ENCODE assay signal across 8 cellular contexts in the genomic region with DNA sequence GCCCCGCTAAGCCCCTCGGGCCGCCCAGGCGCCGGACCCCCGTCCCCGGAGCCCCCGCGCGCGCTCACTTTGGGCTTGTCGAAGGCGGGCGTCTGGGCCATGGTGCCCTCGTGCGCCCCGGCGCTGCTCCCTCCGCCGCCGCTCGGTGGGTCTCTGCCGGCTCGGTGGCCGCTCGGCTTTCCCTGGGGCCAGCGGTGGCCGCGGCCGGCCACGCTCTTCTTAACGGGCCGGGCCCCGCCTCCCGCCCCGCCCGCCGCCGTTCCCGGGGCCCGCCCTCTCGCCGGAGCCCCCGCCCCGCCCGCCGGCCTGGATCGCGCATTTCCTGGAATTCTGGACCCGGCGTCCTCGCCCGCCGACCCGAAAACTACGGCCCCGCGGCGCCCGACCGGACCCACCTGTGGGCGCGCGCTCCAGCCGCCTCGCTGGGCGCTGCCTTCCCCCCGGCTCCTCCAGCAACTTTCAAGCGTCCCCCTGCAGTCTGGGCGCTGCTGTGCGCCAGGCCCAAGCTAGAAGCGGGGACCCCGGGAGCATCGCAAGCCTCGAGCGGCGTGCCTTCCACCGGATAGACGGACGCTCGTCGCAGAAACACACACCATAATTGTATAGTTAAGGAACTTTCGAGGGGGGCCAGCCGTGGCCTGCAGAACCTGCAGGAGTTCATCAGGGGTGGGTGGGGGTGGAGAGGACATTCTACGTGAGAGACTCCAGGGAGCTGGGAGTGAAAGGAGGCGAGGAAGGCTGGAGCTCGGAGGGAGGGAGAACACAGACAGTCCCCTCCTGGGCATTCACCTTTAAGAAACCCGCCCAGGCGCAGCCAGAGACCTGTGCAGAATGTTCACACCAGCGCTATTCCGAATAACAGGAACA. TPM values are rescaled to one million over a fixed set of nuclear protein-coding genes. Genes with fewer than 3 reads are reported as not detected.
DNase-seq lines count a peak whose midpoint lies in the region; ATAC-seq and TF ChIP-seq lines count a peak whose summit lies in the region.

A gene (minus strand): TSS at position 193 of the 867 bp plus-strand sequence. CDS start 92 bp downstream, at position 101.

- peaks cover 0 to 10% (median 0%) of the 10 kb centered on the region in 3 donors for H3K36me3 Mint-ChIP-seq in CD8-positive, alpha-beta memory T cell
- H3K36me3 Mint-ChIP-seq in activated T-helper 2 cell treated with anti-CD3 and anti-CD28 coated beads, Interferon-gamma antibody, Interleukin-2, Interleukin-4, amounts not matched to agents 10 μg/mL and 5 μg/mL and 100 μg/mL, durations not matched to agents 14 hours and 24 hours and 36 hours (ENCODE audit: low read depth): peaks cover 16% of the 10 kb centered on the region
- H3K36me3 Mint-ChIP-seq in nephron (ENCODE audit: low read depth): no peaks in the 10 kb centered on the region

- peak within 1 kb of the TSS; percentile 71 for H3K27ac ChIP-seq in CD8-positive, alpha-beta memory T cell (ENCODE audit: low read depth, low read length)
- peak within 1 kb of the TSS; percentile 31; the same call in 1 of the 2 replicates for H3K27ac ChIP-seq in HEK293 (ENCODE audit: extremely low read depth, low read depth, low read length)
- H3K27ac ChIP-seq in foreskin keratinocyte: peak within 1 kb of the TSS; percentile 76

- peaks cover 51% of the 10 kb centered on the region for H3K4me1 ChIP-seq in CD8-positive, alpha-beta memory T cell (ENCODE audit: insufficient read depth, low read length)
- H3K4me1 ChIP-seq in HEK293 (ENCODE audit: control insufficient read depth, insufficient read depth, low read length): no peaks in the 10 kb centered on the region; the same call in 1 of the 2 replicates
- peaks cover under 1% of the 10 kb centered on the region for H3K4me1 ChIP-seq in foreskin keratinocyte

- peak; percentile 45 to 69 (median 54) for DNase-seq in CD8-positive, alpha-beta memory T cell
- DNase-seq in NOMO-1 treated with DMSO at 0.1 percent for 48 hours (lab: John Stamatoyannopoulos, UW; ENCODE audit: unreplicated experiment): peak; percentile 45
- peak; percentile 36 for DNase-seq in activated T-helper 2 cell treated with anti-CD3 and anti-CD28 coated beads, Interferon-gamma antibody, Interleukin-2, Interleukin-4, amounts not matched to agents 10 μg/mL and 5 μg/mL and 100 μg/mL, durations not matched to agents 14 hours and 24 hours and 36 hours (ENCODE audit: low spot score)
- DNase-seq in foreskin keratinocyte: peak in 1 of 2 donors; percentile 58

- ATAC-seq in foreskin keratinocyte (peak; percentile 62), HG02870 (IDR thresholded peaks at IDR 0.05; ENCODE audit: unreplicated experiment) (no peak), GM18858 (IDR thresholded peaks at IDR 0.05; ENCODE audit: unreplicated experiment) (no peak)

- CTCF ChIA-PET in CD8-positive, alpha-beta memory T cell (lab: Charles Lee): interaction anchor here (1.0 to 13.3 kb wide), 7 partner anchors 8 to 132 kb away, joined by 3 to 130 read pairs (median 8); no protein-coding TSS in a partner anchor
- CTCF ChIA-PET in HEK293 (lab: Yijun Ruan, JAX): no interaction called here

- no peaks in the 10 kb centered on the region for H3K27me3 ChIP-seq in CD8-positive, alpha-beta memory T cell (ENCODE audit: insufficient read depth, low read length, poor library complexity, severe bottlenecking)
- peaks cover 6% of the 10 kb centered on the region for H3K27me3 ChIP-seq in foreskin keratinocyte

- POLR2A ChIA-PET in CD8-positive, alpha-beta memory T cell (lab: Charles Lee): interaction anchor here (0.7 to 1.1 kb wide), 6 partner anchors 9 to 234 kb away, joined by 3 to 7 read pairs (median 3); a partner anchor contains a TSS
- POLR2A ChIA-PET in HEK293 (lab: Yijun Ruan, JAX): interaction anchor here (0.7 to 1.2 kb wide), 3 partner anchors 9 to 32 kb away, joined by 3 to 10 read pairs (median 3); no protein-coding TSS in a partner anchor

- H3K4me1 Mint-ChIP-seq in CD8-positive, alpha-beta memory T cell: peaks cover 44 to 57% (median 56%) of the 10 kb centered on the region in 3 donors
- H3K4me1 Mint-ChIP-seq in activated T-helper 2 cell treated with anti-CD3 and anti-CD28 coated beads, Interferon-gamma antibody, Interleukin-2, Interleukin-4, amounts not matched to agents 10 μg/mL and 5 μg/mL and 100 μg/mL, durations not matched to agents 14 hours and 24 hours and 36 hours (ENCODE audit: low read depth): peaks cover 37% of the 10 kb centered on the region
- peaks cover 12% of the 10 kb centered on the region for H3K4me1 Mint-ChIP-seq in nephron

- H3K27ac Mint-ChIP-seq in CD8-positive, alpha-beta memory T cell: peak within 1 kb of the TSS; percentile 79 to 98 (median 94)
- peak within 1 kb of the TSS; percentile 85 for H3K27ac Mint-ChIP-seq in activated T-helper 2 cell treated with anti-CD3 and anti-CD28 coated beads, Interferon-gamma antibody, Interleukin-2, Interleukin-4, amounts not matched to agents 10 μg/mL and 5 μg/mL and 100 μg/mL, durations not matched to agents 14 hours and 24 hours and 36 hours
- H3K27ac Mint-ChIP-seq in nephron: peak within 1 kb of the TSS in 1 of 3 experiments; percentile 83

- peak within 1 kb of the TSS; percentile 83 to 95 (median 89) for H3K4me3 Mint-ChIP-seq in CD8-positive, alpha-beta memory T cell
- peak within 1 kb of the TSS; percentile 85 for H3K4me3 Mint-ChIP-seq in activated T-helper 2 cell treated with anti-CD3 and anti-CD28 coated beads, Interferon-gamma antibody, Interleukin-2, Interleukin-4, amounts not matched to agents 10 μg/mL and 5 μg/mL and 100 μg/mL, durations not matched to agents 14 hours and 24 hours and 36 hours (ENCODE audit: low read depth)
- peak within 1 kb of the TSS; percentile 78 to 85 (median 82) for H3K4me3 Mint-ChIP-seq in nephron

- TF ChIP-seq CTCF in HEK293 (tag by site-specific recombination; IDR thresholded peaks at IDR 0.05) (no peak; the same call in 1 of the 2 replicates), foreskin keratinocyte (conservative IDR thresholded peaks at IDR 0.05) (no peak), nephron (IDR thresholded peaks at IDR 0.05; ENCODE audit: unreplicated experiment in 3 of 3) (no peak)

- H3K36me3 ChIP-seq in CD8-positive, alpha-beta memory T cell (ENCODE audit: insufficient read depth, low read length): no peaks in the 10 kb centered on the region
- no peaks in the 10 kb centered on the region for H3K36me3 ChIP-seq in HEK293 (ENCODE audit: control insufficient read depth in 2 of 2, insufficient read depth in 1 of 2, low read length in 2 of 2)

- intact Hi-C loops in activated T-helper 2 cell treated with anti-CD3 and anti-CD28 coated beads, Interferon-gamma antibody, Interleukin-2, Interleukin-4, amounts not matched to agents 10 μg/mL and 5 μg/mL and 100 μg/mL, durations not matched to agents 14 hours and 24 hours and 36 hours (cut with micrococcal nuclease): loop anchor here (1.0 kb wide), 1 partner anchor 9 kb away; no protein-coding TSS in a partner anchor

- H3K4me3 ChIP-seq in CD8-positive, alpha-beta memory T cell (ENCODE audit: low read length): peak within 1 kb of the TSS; percentile 85
- H3K4me3 ChIP-seq in HEK293 (ENCODE audit: low read depth, low read length): peak within 1 kb of the TSS; percentile 64

- H3K9me3 Mint-ChIP-seq in CD8-positive, alpha-beta memory T cell: no peaks in the 10 kb centered on the region
- H3K9me3 Mint-ChIP-seq in activated T-helper 2 cell treated with anti-CD3 and anti-CD28 coated beads, Interferon-gamma antibody, Interleukin-2, Interleukin-4, amounts not matched to agents 10 μg/mL and 5 μg/mL and 100 μg/mL, durations not matched to agents 14 hours and 24 hours and 36 hours: no peaks in the 10 kb centered on the region
- H3K9me3 Mint-ChIP-seq in nephron: peaks cover 5% of the 10 kb centered on the region

- H3K27me3 Mint-ChIP-seq in CD8-positive, alpha-beta memory T cell: no peaks in the 10 kb centered on the region
- peaks cover 4% of the 10 kb centered on the region for H3K27me3 Mint-ChIP-seq in activated T-helper 2 cell treated with anti-CD3 and anti-CD28 coated beads, Interferon-gamma antibody, Interleukin-2, Interleukin-4, amounts not matched to agents 10 μg/mL and 5 μg/mL and 100 μg/mL, durations not matched to agents 14 hours and 24 hours and 36 hours (ENCODE audit: low read depth)
- H3K27me3 Mint-ChIP-seq in nephron (ENCODE audit: low read depth): peaks cover 34% of the 10 kb centered on the region

- H3K9me3 ChIP-seq in CD8-positive, alpha-beta memory T cell (ENCODE audit: low read length): no peaks in the 10 kb centered on the region
- no peaks in the 10 kb centered on the region for H3K9me3 ChIP-seq in HEK293 (ENCODE audit: control insufficient read depth, insufficient read depth, low read depth, low read length)

TF ChIP-seq in HEK293, 187 proteins besides CTCF, POLR2A, EP300 and RAD21 (continues in another document):
- TF ChIP-seq ZNF629 (tag by site-specific recombination; IDR thresholded peaks at IDR 0.05) (no peak), ZBTB21 (tag by site-specific recombination; IDR thresholded peaks at IDR 0.05) (no peak), ZNF266 (tag by site-specific recombination; IDR thresholded peaks at IDR 0.05; ENCODE audit: low read depth) (no peak), MYNN (tag by site-specific recombination; IDR thresholded peaks at IDR 0.05; ENCODE audit: borderline replicate concordance) (no peak)
- TF ChIP-seq, protein P1, sequence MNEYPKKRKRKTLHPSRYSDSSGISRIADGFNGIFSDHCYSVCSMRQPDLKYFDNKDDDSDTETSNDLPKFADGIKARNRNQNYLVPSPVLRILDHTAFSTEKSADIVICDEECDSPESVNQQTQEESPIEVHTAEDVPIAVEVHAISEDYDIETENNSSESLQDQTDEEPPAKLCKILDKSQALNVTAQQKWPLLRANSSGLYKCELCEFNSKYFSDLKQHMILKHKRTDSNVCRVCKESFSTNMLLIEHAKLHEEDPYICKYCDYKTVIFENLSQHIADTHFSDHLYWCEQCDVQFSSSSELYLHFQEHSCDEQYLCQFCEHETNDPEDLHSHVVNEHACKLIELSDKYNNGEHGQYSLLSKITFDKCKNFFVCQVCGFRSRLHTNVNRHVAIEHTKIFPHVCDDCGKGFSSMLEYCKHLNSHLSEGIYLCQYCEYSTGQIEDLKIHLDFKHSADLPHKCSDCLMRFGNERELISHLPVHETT (tag by site-specific recombination; IDR thresholded peaks at IDR 0.05): no peak

RNA-seq across cellular contexts. Expression of the gene that starts here (rescaled TPM):
- 10 to 100 TPM; 21.1 to 21.3 TPM for total RNA-seq in CD8-positive, alpha-beta memory T cell
- 56.4 TPM for polyA plus RNA-seq in CD8-positive, alpha-beta memory T cell
- total RNA-seq in activated T-helper 2 cell treated with anti-CD3 and anti-CD28 coated beads, Interferon-gamma antibody, Interleukin-2, Interleukin-4, amounts not matched to agents 10 μg/mL and 5 μg/mL and 100 μg/mL, durations not matched to agents 14 hours and 24 hours and 36 hours: 33.3 and 34.5 TPM in 2 replicates
- 16.1 and 17.6 TPM in 2 replicates for total RNA-seq in foreskin keratinocyte
- polyA plus RNA-seq in foreskin keratinocyte: 21.3 and 22.9 TPM in 2 replicates
